ENCODE assay signal across 13 cellular contexts in the genomic region with DNA sequence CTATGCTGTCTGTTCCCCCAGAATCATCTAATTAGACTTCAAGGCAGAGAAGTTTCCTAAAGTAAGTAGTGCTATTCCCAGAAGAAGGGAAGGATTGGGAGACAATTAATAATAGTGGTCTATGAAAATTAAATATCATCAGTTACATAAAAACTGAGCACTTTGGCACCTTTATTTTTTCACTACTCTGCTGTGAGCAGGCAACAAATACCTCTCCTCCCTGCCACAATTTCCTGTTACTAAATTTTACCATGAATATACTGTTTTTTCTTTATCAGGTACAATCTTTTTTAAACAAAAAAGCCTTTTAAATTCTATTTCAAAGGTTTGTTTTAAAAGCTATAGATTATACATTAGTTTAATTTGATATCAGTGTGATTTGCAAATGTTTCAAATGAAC.
"Had no signal": no experiment of that assay in that cellular context is flagged by ENCODE, and none has a peak within 500 bp of the region (broad histone marks: within the 10 kb centered on the region; RNA-seq: fewer than 3 reads in every experiment).

No MANE protein-coding gene starts in this region.

- H3K4me3 Mint-ChIP-seq: brain; dendritic cell treated with granulocyte-macrophage colony-stimulating factor and Interleukin-4, amounts not matched to agents 40 ng/mL and 50 ng/mL, for 4 days; endodermal cell had no signal

- H3K4me1 Mint-ChIP-seq: endodermal cell had no signal

- H3K9me3 Mint-ChIP-seq: brain; dendritic cell treated with granulocyte-macrophage colony-stimulating factor and Interleukin-4, amounts not matched to agents 40 ng/mL and 50 ng/mL, for 4 days; endodermal cell had no signal

- H3K9me3 ChIP-seq: tibial nerve, vagina had no signal

- H3K36me3 Mint-ChIP-seq: brain had no signal

- H3K27ac ChIP-seq: hepatocyte, tibial nerve, vagina, VCaP had no signal

- DNase-seq: activated T-cell treated with anti-CD3 and anti-CD28 coated beads, Interleukin-2, amount 50 U/mL, for 48 hours; amygdala; endodermal cell; erythroblast; posterior cingulate gyrus; stimulated activated CD4-positive, alpha-beta T cell treated with anti-CD3 and anti-CD28 coated beads, Interleukin-15, amount 100 ng/mL, for 24 hours; stimulated activated CD4-positive, alpha-beta T cell treated with anti-CD3 and anti-CD28 coated beads, Interleukin-4, amount 100 ng/mL, for 24 hours had no signal

- H3K27ac Mint-ChIP-seq: brain; dendritic cell treated with granulocyte-macrophage colony-stimulating factor and Interleukin-4, amounts not matched to agents 40 ng/mL and 50 ng/mL, for 4 days; endodermal cell had no signal

- H3K27me3 Mint-ChIP-seq: dendritic cell treated with granulocyte-macrophage colony-stimulating factor and Interleukin-4, amounts not matched to agents 40 ng/mL and 50 ng/mL, for 4 days had no signal

- H3K27me3 ChIP-seq: hepatocyte, tibial nerve, vagina had no signal
